ENCODE assay signal across 29 cellular contexts in genomic region chr2:109189751-109190150, GRCh38.
"Had no signal": no experiment of that assay in that cellular context is flagged by ENCODE, and none has a peak within 500 bp of the region (broad histone marks: within the 10 kb centered on the region; RNA-seq: fewer than 3 reads in every experiment).

No MANE protein-coding gene starts in this region.

- H3K4me3 ChIP-seq: colonic mucosa, esophagus muscularis mucosa, gastrocnemius medialis, lung, neural progenitor cell, right lobe of liver, smooth muscle cell, suprapubic skin, transverse colon, upper lobe of right lung, uterus had no signal

- H3K36me3 Mint-ChIP-seq: memory B cell, neural progenitor cell had no signal

- H3K4me1 ChIP-seq: colonic mucosa, neural progenitor cell, parathyroid adenoma had no signal

- H2AFZ ChIP-seq: neural progenitor cell, parathyroid adenoma had no signal

- DNase-seq: colonic mucosa; effector memory CD4-positive, alpha-beta T cell; foreskin fibroblast; gastrocnemius medialis; head of caudate nucleus; midbrain; naive thymus-derived CD4-positive, alpha-beta T cell; right lobe of liver; stimulated activated CD4-positive, alpha-beta T cell treated with anti-CD3 and anti-CD28 coated beads, Interleukin-12 subunit alpha, Interleukin-12 subunit beta, amount 100 ng/mL, for 4 hours; stimulated activated CD4-positive, alpha-beta T cell treated with anti-CD3 and anti-CD28 coated beads, Interleukin-1b, Interleukin-23, amount 100 ng/mL, for 48 hours; stimulated activated CD4-positive, alpha-beta T cell treated with anti-CD3 and anti-CD28 coated beads, Interleukin-4, amount 100 ng/mL, for 1 hour; stimulated activated CD8-positive, alpha-beta memory T cell treated with anti-CD3 and anti-CD28 coated beads, Interleukin-4, amount 100 ng/mL, for 48 hours; stimulated activated naive CD4-positive, alpha-beta T cell; stimulated activated naive CD8-positive, alpha-beta T cell treated with anti-CD3 and anti-CD28 coated beads, Interleukin-15, amount 100 ng/mL, for 72 hours; transverse colon; uterus had no signal

- H3K27ac Mint-ChIP-seq: dendritic cell treated with granulocyte-macrophage colony-stimulating factor and Interleukin-4, amounts not matched to agents 40 ng/mL and 50 ng/mL, for 4 days; memory B cell; nephron; neural progenitor cell; progenitor cell of endocrine pancreas; stimulated activated naive CD8-positive, alpha-beta T cell treated with anti-CD3 and anti-CD28 coated beads, Interleukin-15, amount 100 ng/mL, for 72 hours had no signal

- H3K9me3 ChIP-seq: colonic mucosa, esophagus muscularis mucosa, gastrocnemius medialis, right lobe of liver, suprapubic skin, transverse colon, upper lobe of right lung, uterus had no signal

- FAIRE-seq: endothelial cell of umbilical vein, kidney had no signal

- H3K36me3 ChIP-seq: colonic mucosa, esophagus muscularis mucosa, gastrocnemius medialis, neural progenitor cell, right lobe of liver, suprapubic skin, transverse colon, upper lobe of right lung, uterus had no signal

- H3K79me2 ChIP-seq: parathyroid adenoma had no signal

- H3K9ac ChIP-seq: neural progenitor cell, parathyroid adenoma had no signal

- H3K4me1 Mint-ChIP-seq: memory B cell had no signal

- H3K4me3 Mint-ChIP-seq: dendritic cell treated with granulocyte-macrophage colony-stimulating factor and Interleukin-4, amounts not matched to agents 40 ng/mL and 50 ng/mL, for 4 days; memory B cell; naive thymus-derived CD4-positive, alpha-beta T cell; nephron; neural progenitor cell; stimulated activated naive CD8-positive, alpha-beta T cell treated with anti-CD3 and anti-CD28 coated beads, Interleukin-15, amount 100 ng/mL, for 72 hours had no signal

- H3K9me3 Mint-ChIP-seq: dendritic cell treated with granulocyte-macrophage colony-stimulating factor and Interleukin-4, amounts not matched to agents 40 ng/mL and 50 ng/mL, for 4 days; memory B cell; naive thymus-derived CD4-positive, alpha-beta T cell; nephron; neural progenitor cell; stimulated activated naive CD8-positive, alpha-beta T cell treated with anti-CD3 and anti-CD28 coated beads, Interleukin-15, amount 100 ng/mL, for 72 hours had no signal

- H3K27me3 Mint-ChIP-seq: stimulated activated naive CD8-positive, alpha-beta T cell treated with anti-CD3 and anti-CD28 coated beads, Interleukin-15, amount 100 ng/mL, for 72 hours had no signal

- H3K4me2 ChIP-seq: neural progenitor cell, smooth muscle cell had no signal

- H3K27me3 ChIP-seq: colonic mucosa, esophagus muscularis mucosa, gastrocnemius medialis, neural progenitor cell, right lobe of liver, suprapubic skin, transverse colon, upper lobe of right lung, uterus had no signal

- H3K27ac ChIP-seq: colonic mucosa, esophagus muscularis mucosa, gastrocnemius medialis, neural progenitor cell, parathyroid adenoma, right lobe of liver, suprapubic skin, transverse colon, upper lobe of right lung, uterus had no signal
